1 cellular context compared by ENCODE assay signal in genomic region chr4:152534541-152535231, GRCh38.
TF ChIP-seq lines count a peak whose summit lies in the region.

No MANE protein-coding gene starts in this region.

TF ChIP-seq in HCT116, 20 proteins besides CTCF, POLR2A, EP300 and RAD21 (continued from another document):
- TF ChIP-seq ZNF274 (IDR thresholded peaks at IDR 0.05; ENCODE audit: low read depth, low read length) (no peak), TCF7L2 (IDR thresholded peaks at IDR 0.05; ENCODE audit: borderline replicate concordance, extremely low read depth, insufficient read depth, insufficient read length) (no peak), SIN3A (IDR thresholded peaks at IDR 0.05; ENCODE audit: low read depth) (no peak)
